Comparison of ENCODE assay signal across 21 cellular contexts in the genomic region with DNA sequence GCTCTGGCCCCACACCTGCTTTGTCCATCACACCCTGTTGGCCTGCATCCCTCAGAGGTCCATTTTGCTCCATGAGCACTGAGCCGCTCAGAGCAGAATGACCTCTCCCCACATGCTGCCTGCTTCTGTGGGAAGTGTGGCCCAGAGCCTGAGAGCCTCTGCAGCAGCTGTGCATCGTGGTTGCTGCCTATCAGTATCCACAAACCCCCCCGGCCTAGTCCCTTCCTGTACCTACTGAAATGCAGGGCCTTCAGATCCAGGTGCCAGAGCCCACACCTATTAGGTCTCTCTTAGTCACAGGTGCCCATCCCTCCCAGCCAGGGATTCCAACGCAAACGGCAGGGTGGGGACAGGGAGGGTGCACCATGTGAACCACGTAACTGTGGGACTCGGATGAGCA. TPM values are rescaled to one million over a fixed set of nuclear protein-coding genes. Genes with fewer than 3 reads are reported as not detected.
A peak's percentile ranks its signal among the peaks of the same experiment; 100 is the strongest.
DNase-seq lines count a peak whose midpoint lies in the region; ATAC-seq, FAIRE-seq and TF ChIP-seq lines count a peak whose summit lies in the region.
"Had no signal": no experiment of that assay in that cellular context is flagged by ENCODE, and none has a peak within 500 bp of the region (broad histone marks: within the 10 kb centered on the region; RNA-seq: fewer than 3 reads in every experiment).

No MANE protein-coding gene starts in this region.

- no peaks in the 10 kb centered on the region for H3K4me1 ChIP-seq in CD8-positive, alpha-beta T cell (ENCODE audit: insufficient read depth, low read length)
- H3K4me1 ChIP-seq in PC-3 (ENCODE audit: insufficient read depth, low read length) (peaks cover 24% of the 10 kb centered on the region), endodermal cell (ENCODE audit: control insufficient read depth, insufficient read depth, low read length) (no peaks in the 10 kb centered on the region), keratinocyte (ENCODE audit: control insufficient read depth, extremely low read depth, insufficient read depth, low read length) (peaks cover 21% of the 10 kb centered on the region), suprapubic skin (no peaks in the 10 kb centered on the region), stomach (no peaks in the 10 kb centered on the region)

- no peak overlapping the region for H3K4me3 ChIP-seq in CD8-positive, alpha-beta T cell (ENCODE audit: low read depth, low read length)
- H3K4me3 ChIP-seq in PC-3 (ENCODE audit: low read length) (no peak overlapping the region), endodermal cell (ENCODE audit: low read length) (no peak overlapping the region), keratinocyte (ENCODE audit: control insufficient read depth in 2 of 3, extremely low read depth in 1 of 3, insufficient read depth in 2 of 3, low read depth in 1 of 3, low read length in 3 of 3) (no peak overlapping the region), suprapubic skin (no peak overlapping the region), stomach (no peak overlapping the region)

- H3K79me2 ChIP-seq in PC-3 (ENCODE audit: low read length) (no peaks in the 10 kb centered on the region), keratinocyte (ENCODE audit: control insufficient read depth, insufficient read depth, low read length) (no peaks in the 10 kb centered on the region)

- H3K4me3 Mint-ChIP-seq in CD8-positive, alpha-beta T cell: no peak overlapping the region
- no peak overlapping the region for H3K4me3 Mint-ChIP-seq in endodermal cell
- H3K4me3 Mint-ChIP-seq: B cell; CD4-positive, alpha-beta T cell; H9 had no signal

- TF ChIP-seq POLR2A in suprapubic skin (IDR thresholded peaks at IDR 0.05): no peak
- no peak for TF ChIP-seq POLR2A in stomach (IDR thresholded peaks at IDR 0.05)

- no peaks in the 10 kb centered on the region for H3K9me3 ChIP-seq in CD8-positive, alpha-beta T cell (ENCODE audit: low read length)
- no peaks in the 10 kb centered on the region for H3K9me3 ChIP-seq in PC-3 (ENCODE audit: low read length)
- no peaks in the 10 kb centered on the region for H3K9me3 ChIP-seq in endodermal cell (ENCODE audit: control insufficient read depth, low read length)
- H3K9me3 ChIP-seq in keratinocyte (ENCODE audit: control insufficient read depth, low read depth, low read length): no peaks in the 10 kb centered on the region
- no peaks in the 10 kb centered on the region for H3K9me3 ChIP-seq in suprapubic skin
- no peaks in the 10 kb centered on the region for H3K9me3 ChIP-seq in stomach

- no peaks in the 10 kb centered on the region for H3K9me3 Mint-ChIP-seq in CD8-positive, alpha-beta T cell
- no peaks in the 10 kb centered on the region for H3K9me3 Mint-ChIP-seq in endodermal cell
- H3K9me3 Mint-ChIP-seq: CD4-positive, alpha-beta T cell; H9 had no signal

- H3K27ac Mint-ChIP-seq in CD8-positive, alpha-beta T cell: peak overlapping the region; percentile 18
- H3K27ac Mint-ChIP-seq in endodermal cell: peak overlapping the region; percentile 26
- H3K27ac Mint-ChIP-seq: B cell; CD4-positive, alpha-beta T cell; H9 had no signal

- no peak overlapping the region for H2AFZ ChIP-seq in PC-3 (ENCODE audit: low read length)
- no peak overlapping the region for H2AFZ ChIP-seq in keratinocyte (ENCODE audit: control insufficient read depth, low read length)

- H3K9ac ChIP-seq in PC-3 (ENCODE audit: low read length) (peak overlapping the region; percentile 93), endodermal cell (ENCODE audit: extremely low read depth, low read length, poor library complexity, severe bottlenecking) (no peak overlapping the region), keratinocyte (ENCODE audit: control insufficient read depth, extremely low read depth, insufficient read depth, low read length) (peak overlapping the region; percentile 50)

- H4K20me1 ChIP-seq in PC-3 (ENCODE audit: low read length) (no peaks in the 10 kb centered on the region), keratinocyte (ENCODE audit: control insufficient read depth, extremely low read depth, insufficient read depth, low read length) (no peaks in the 10 kb centered on the region)

- no peak for ATAC-seq in CD8-positive, alpha-beta T cell
- peak; percentile 40 for ATAC-seq in PC-3

- H3K9me1 ChIP-seq in keratinocyte (ENCODE audit: control insufficient read depth, extremely low read depth, insufficient read depth, low read length): no peaks in the 10 kb centered on the region

- intact Hi-C loops in CD8-positive, alpha-beta T cell (cut with DNase I, micrococcal nuclease): no loop called here
- intact Hi-C loops in PC-3 (cut with micrococcal nuclease): loop anchor here (2.0 kb wide), 2 partner anchors 15 to 63 kb away; partner anchors contain the start of genes CTNS and SHPK
- intact Hi-C loops in stomach (cut with DNase I; ENCODE audit: low total_unique reads): no loop called here

- CTCF ChIA-PET in CD8-positive, alpha-beta T cell (lab: Charles Lee): no interaction called here
- CTCF ChIA-PET in PC-3 (lab: Charles Lee): no interaction called here

- TF ChIP-seq EP300 in suprapubic skin (IDR thresholded peaks at IDR 0.05) (no peak), stomach (IDR thresholded peaks at IDR 0.05) (no peak)

- H3K36me3 Mint-ChIP-seq in CD8-positive, alpha-beta T cell: peaks cover 23% of the 10 kb centered on the region
- H3K36me3 Mint-ChIP-seq in endodermal cell (ENCODE audit: low read depth): peaks cover 49% of the 10 kb centered on the region

- no peak for TF ChIP-seq CTCF in CD8-positive, alpha-beta T cell (IDR thresholded peaks at IDR 0.05)
- TF ChIP-seq CTCF in PC-3 (conservative IDR thresholded peaks at IDR 0.05; ENCODE audit: low read depth, low read length) (no peak), endodermal cell (conservative IDR thresholded peaks at IDR 0.05) (no peak), keratinocyte (optimal IDR thresholded peaks at IDR 0.05 in 1 of 3, IDR thresholded peaks at IDR 0.05 in 1 of 3, conservative IDR thresholded peaks at IDR 0.05 in 1 of 3; ENCODE audit: extremely low read depth in 1 of 3, insufficient read depth in 2 of 3, low read length in 3 of 3) (no peak), suprapubic skin (IDR thresholded peaks at IDR 0.05) (no peak), stomach (IDR thresholded peaks at IDR 0.05) (no peak)

- H3K27me3 Mint-ChIP-seq in CD8-positive, alpha-beta T cell (ENCODE audit: low read depth): no peaks in the 10 kb centered on the region
- H3K27me3 Mint-ChIP-seq in endodermal cell (ENCODE audit: insufficient read depth): no peaks in the 10 kb centered on the region
- H3K27me3 Mint-ChIP-seq: B cell; CD4-positive, alpha-beta T cell had no signal

- WGBS in endodermal cell (ENCODE audit: insufficient coverage in 1 of 2, insufficient read length in 1 of 2), 2 experiments: 80 to 92% methylated on average over 5 to 7 of the region's 7 CpGs
- 88% methylated on average over 3 of the region's 7 CpGs for WGBS in suprapubic skin
- WGBS in stomach, 5 donors: 87 to 97% (median 92%) methylated on average over 7 of the region's 7 CpGs

- POLR2A ChIA-PET in CD8-positive, alpha-beta T cell (lab: Charles Lee): no interaction called here
- POLR2A ChIA-PET in PC-3 (lab: Charles Lee; ENCODE audit: unreplicated experiment): no interaction called here

- no TSS peak for BruUV-seq in PC-3 (replicated peaks; lab: Mats Ljungman, UMichigan)

- no peak for FAIRE-seq in keratinocyte (lab: Jason Lieb, UNC)
- FAIRE-seq: A204.1, D721Med, G401.6, GM19239 had no signal

- no peaks in the 10 kb centered on the region for H3K9me2 ChIP-seq in PC-3 (replicated peaks; ENCODE audit: low read length)

- no peak for DNase-seq in CD8-positive, alpha-beta T cell
- peak; percentile 73 for DNase-seq in PC-3
- DNase-seq in endodermal cell: no peak
- peak; percentile 75 for DNase-seq in keratinocyte (ENCODE audit: low read depth, low spot score)
- no peak for DNase-seq in suprapubic skin (ENCODE audit: low spot score in 2 of 2)
- no peak for DNase-seq in stomach
- no peak for DNase-seq in activated CD4-positive, CD25-positive, alpha-beta regulatory T cell (lab: John Stamatoyannopoulos, UW)
- DNase-seq in UCSD-AML1 (lab: John Stamatoyannopoulos, UW; ENCODE audit: unreplicated experiment): no peak
- DNase-seq: C1 segment of cervical spinal cord; CD4-positive, alpha-beta T cell; COR-L47; DMS153; DMS79 treated with DMSO at 0.1 percent for 48 hours; EL; GOT3; H9 had no signal

- no peaks in the 10 kb centered on the region for H3K27me3 ChIP-seq in CD8-positive, alpha-beta T cell (ENCODE audit: insufficient read depth, low read length)
- H3K27me3 ChIP-seq in PC-3 (ENCODE audit: low read length) (no peaks in the 10 kb centered on the region), endodermal cell (ENCODE audit: control insufficient read depth, insufficient read depth, low read length, poor library complexity, severe bottlenecking) (no peaks in the 10 kb centered on the region), keratinocyte (ENCODE audit: control insufficient read depth, extremely low read depth, insufficient read depth, low read length) (no peaks in the 10 kb centered on the region), suprapubic skin (no peaks in the 10 kb centered on the region), stomach (no peaks in the 10 kb centered on the region)

- no peaks in the 10 kb centered on the region for H3K36me3 ChIP-seq in CD8-positive, alpha-beta T cell (ENCODE audit: insufficient read depth, low read length)
- H3K36me3 ChIP-seq in PC-3 (ENCODE audit: low read depth, low read length) (peaks cover 9% of the 10 kb centered on the region; the same call in 1 of the 2 replicates), endodermal cell (ENCODE audit: control insufficient read depth, insufficient read depth, low read length) (peaks cover 27% of the 10 kb centered on the region), keratinocyte (ENCODE audit: control insufficient read depth in 2 of 2, extremely low read depth in 1 of 2, insufficient read depth in 2 of 2, low read length in 2 of 2) (peaks cover 0 to 13% of the 10 kb centered on the region in 2 experiments), suprapubic skin (peaks cover 45% of the 10 kb centered on the region), stomach (peaks cover 8 to 76% (median 72%) of the 10 kb centered on the region in 4 donors)

- no peaks in the 10 kb centered on the region for H3F3A ChIP-seq in PC-3 (ENCODE audit: low read length, unreplicated experiment)

- H3K4me1 Mint-ChIP-seq in CD8-positive, alpha-beta T cell (ENCODE audit: low read depth): no peaks in the 10 kb centered on the region
- H3K4me1 Mint-ChIP-seq in endodermal cell: no peaks in the 10 kb centered on the region
- H3K4me1 Mint-ChIP-seq: B cell, H9 had no signal

- dilution Hi-C loops in keratinocyte (cut with MboI; ENCODE audit: extremely low pct_ligation_motif_present, low sequenced_read_pairs): no loop called here

- H3K4me2 ChIP-seq in PC-3 (ENCODE audit: low read length) (peak overlapping the region; percentile 59), keratinocyte (ENCODE audit: control insufficient read depth, extremely low read depth, insufficient read depth, low read depth, low read length) (no peak overlapping the region)

- H3K27ac ChIP-seq in CD8-positive, alpha-beta T cell (ENCODE audit: low read depth, low read length): no peak overlapping the region
- H3K27ac ChIP-seq in PC-3 (ENCODE audit: low read length): peak overlapping the region; percentile 100
- H3K27ac ChIP-seq in endodermal cell (ENCODE audit: low read depth, low read length): no peak overlapping the region
- H3K27ac ChIP-seq in keratinocyte (ENCODE audit: control insufficient read depth, insufficient read depth, low read length): peak overlapping the region; percentile 84
- no peak overlapping the region for H3K27ac ChIP-seq in suprapubic skin
- no peak overlapping the region for H3K27ac ChIP-seq in stomach

RNA-seq across cellular contexts. Expression of gene TRPV3, which starts 16.6 kb away (rescaled TPM):
- under 1 TPM; 0.11 to 0.25 TPM for total RNA-seq in CD8-positive, alpha-beta T cell
- total RNA-seq in PC-3 (2014; rRNA removed) (3.6 and 4.8 TPM in 2 replicates), endodermal cell (10 to 100 TPM in 1 of 2 donors, 1 to 10 TPM in 1; 6.2 to 11.3 TPM), suprapubic skin (10 to 100 TPM; 25.6 to 45.4 (median 34.4) TPM), stomach (1 to 10 TPM in 3 of 5 donors, under 1 TPM in 2; under 0.01 to 6.7 (median 1.2) TPM)
- 3.8 TPM for polyA plus RNA-seq in endodermal cell (2013, experiment 1 of 2)
- polyA plus RNA-seq in endodermal cell (2013, experiment 2 of 2): 3.8 TPM
- polyA plus RNA-seq in keratinocyte (5.8 to 16.6 TPM (median 9.4 TPM) in 3 replicates), stomach (under 1 TPM in 2 of 3 donors, not detected in 1; 0.25 to 0.33 TPM)
- 13.8 TPM for polyA plus RNA-seq in keratinocyte (2011; ENCODE audit: low read depth)
- 4.5 and 4.9 TPM in 2 replicates for polyA plus RNA-seq in keratinocyte (2011; cell fraction: cytosol; rRNA removed)
- polyA plus RNA-seq in keratinocyte (2011; cell fraction: nucleus; rRNA removed): 38.6 and 44.7 TPM in 2 replicates
- 4.9 and 18.8 TPM in 2 replicates for polyA plus RNA-seq in keratinocyte (2012; ENCODE audit: low replicate concordance)
- polyA minus RNA-seq in keratinocyte: 18.8 to 26.3 TPM (median 25.5 TPM) in 3 replicates
- polyA minus RNA-seq in keratinocyte (2011; cell fraction: cytosol; rRNA and poly(A)+ RNA removed): 5.6 TPM
- polyA minus RNA-seq in keratinocyte (2011; cell fraction: nucleus; rRNA and poly(A)+ RNA removed): 26.2 and 33.7 TPM in 2 replicates

RNA-seq across cellular contexts. Expression of gene TRPV1, which starts 35.0 kb away (rescaled TPM):
- total RNA-seq in CD8-positive, alpha-beta T cell: 1 to 10 TPM; 1.8 to 2.6 TPM
- 4.1 and 4.7 TPM in 2 replicates for total RNA-seq in PC-3 (2014; rRNA removed)
- total RNA-seq in endodermal cell: 1 to 10 TPM; 8.0 to 9.2 TPM
- 5.1 TPM for polyA plus RNA-seq in endodermal cell (2013, experiment 1 of 2)
- polyA plus RNA-seq in endodermal cell (2013, experiment 2 of 2): 4.4 TPM
- polyA plus RNA-seq in keratinocyte: 1.3 to 2.2 TPM (median 1.5 TPM) in 3 replicates
- 1.6 TPM for polyA plus RNA-seq in keratinocyte (2011; ENCODE audit: low read depth)
- 0.70 and 0.85 TPM in 2 replicates for polyA plus RNA-seq in keratinocyte (2011; cell fraction: cytosol; rRNA removed)
- polyA plus RNA-seq in keratinocyte (2011; cell fraction: nucleus; rRNA removed): 7.6 and 10.0 TPM in 2 replicates
- 0.87 and 2.2 TPM in 2 replicates for polyA plus RNA-seq in keratinocyte (2012; ENCODE audit: low replicate concordance)
- polyA minus RNA-seq in keratinocyte: 1.2 to 4.6 TPM (median 3.4 TPM) in 3 replicates
- 0.58 TPM for polyA minus RNA-seq in keratinocyte (2011; cell fraction: cytosol; rRNA and poly(A)+ RNA removed)
- 2.7 and 4.2 TPM in 2 replicates for polyA minus RNA-seq in keratinocyte (2011; cell fraction: nucleus; rRNA and poly(A)+ RNA removed)
- total RNA-seq in suprapubic skin: 10 to 100 TPM in 2 of 4 donors, 1 to 10 TPM in 2; 3.2 to 15.8 (median 7.1) TPM
- 10 to 100 TPM in 4 of 5 donors, 1 to 10 TPM in 1; 3.9 to 71.8 (median 19.4) TPM for total RNA-seq in stomach
- 1 to 10 TPM in 2 of 3 donors, under 1 TPM in 1; 0.92 to 4.2 (median 3.1) TPM for polyA plus RNA-seq in stomach

Comparison
In these comparisons a context has a peak if more than half of its experiments do, and no peak if none do; other contexts are left out.
1. DNase-seq: peak in PC-3 (single experiment) and keratinocyte (single experiment); none in CD8-positive, alpha-beta T cell (0 of 7), endodermal cell (single experiment), suprapubic skin (0 of 2), stomach (single experiment), activated CD4-positive, CD25-positive, alpha-beta regulatory T cell (0 of 4) and UCSD-AML1 (single experiment).
2. H3K27ac ChIP-seq: peak in PC-3 (single experiment) and keratinocyte (single experiment); none in CD8-positive, alpha-beta T cell (single experiment), endodermal cell (single experiment), suprapubic skin (single experiment) and stomach (0 of 5).